ENCODE assay signal across 1 cellular context in the genomic region with DNA sequence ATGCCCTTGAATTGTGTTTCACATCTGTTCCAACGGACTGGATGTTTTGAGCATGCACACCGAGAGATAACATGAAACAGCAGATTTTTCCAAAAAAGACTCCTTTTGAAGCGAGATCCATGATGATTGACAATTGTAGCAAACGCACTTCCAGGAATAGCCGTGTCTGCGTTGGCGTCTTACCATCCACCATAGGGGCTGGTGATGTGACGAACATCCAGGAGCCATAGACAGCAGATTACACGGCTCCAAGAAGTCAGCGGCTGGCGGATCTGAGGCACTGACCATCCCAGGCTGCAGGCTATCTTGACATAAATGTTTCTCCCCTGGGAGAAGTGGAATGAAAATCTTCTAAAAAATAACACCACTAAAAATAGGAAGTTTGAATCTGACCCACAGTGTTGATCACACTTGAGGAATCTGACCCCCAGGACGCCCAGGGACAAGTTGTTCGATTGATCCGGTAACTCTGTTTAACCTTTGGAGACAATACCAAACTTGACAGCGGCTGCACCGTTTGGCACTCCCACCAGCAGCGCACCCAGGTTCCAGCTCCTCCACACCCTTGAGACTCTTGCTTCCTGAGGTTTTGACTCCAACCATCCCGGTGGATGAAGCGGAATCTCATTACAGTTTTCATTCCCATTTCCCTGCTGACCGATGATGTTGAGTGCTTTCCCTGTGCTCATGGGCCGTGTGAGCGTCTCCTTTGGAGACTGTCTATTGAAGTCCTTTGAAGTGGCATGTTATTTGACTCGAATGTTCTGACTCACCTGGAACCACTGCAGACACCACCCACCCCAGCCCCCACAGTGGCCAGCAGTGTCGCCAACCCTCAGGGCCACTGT.
TF ChIP-seq lines count a peak whose summit lies in the region.

No MANE protein-coding gene starts in this region.

TF ChIP-seq in WTC11, 78 proteins besides CTCF, POLR2A, EP300 and RAD21 (continued from another document):
- TF ChIP-seq, protein P1, sequence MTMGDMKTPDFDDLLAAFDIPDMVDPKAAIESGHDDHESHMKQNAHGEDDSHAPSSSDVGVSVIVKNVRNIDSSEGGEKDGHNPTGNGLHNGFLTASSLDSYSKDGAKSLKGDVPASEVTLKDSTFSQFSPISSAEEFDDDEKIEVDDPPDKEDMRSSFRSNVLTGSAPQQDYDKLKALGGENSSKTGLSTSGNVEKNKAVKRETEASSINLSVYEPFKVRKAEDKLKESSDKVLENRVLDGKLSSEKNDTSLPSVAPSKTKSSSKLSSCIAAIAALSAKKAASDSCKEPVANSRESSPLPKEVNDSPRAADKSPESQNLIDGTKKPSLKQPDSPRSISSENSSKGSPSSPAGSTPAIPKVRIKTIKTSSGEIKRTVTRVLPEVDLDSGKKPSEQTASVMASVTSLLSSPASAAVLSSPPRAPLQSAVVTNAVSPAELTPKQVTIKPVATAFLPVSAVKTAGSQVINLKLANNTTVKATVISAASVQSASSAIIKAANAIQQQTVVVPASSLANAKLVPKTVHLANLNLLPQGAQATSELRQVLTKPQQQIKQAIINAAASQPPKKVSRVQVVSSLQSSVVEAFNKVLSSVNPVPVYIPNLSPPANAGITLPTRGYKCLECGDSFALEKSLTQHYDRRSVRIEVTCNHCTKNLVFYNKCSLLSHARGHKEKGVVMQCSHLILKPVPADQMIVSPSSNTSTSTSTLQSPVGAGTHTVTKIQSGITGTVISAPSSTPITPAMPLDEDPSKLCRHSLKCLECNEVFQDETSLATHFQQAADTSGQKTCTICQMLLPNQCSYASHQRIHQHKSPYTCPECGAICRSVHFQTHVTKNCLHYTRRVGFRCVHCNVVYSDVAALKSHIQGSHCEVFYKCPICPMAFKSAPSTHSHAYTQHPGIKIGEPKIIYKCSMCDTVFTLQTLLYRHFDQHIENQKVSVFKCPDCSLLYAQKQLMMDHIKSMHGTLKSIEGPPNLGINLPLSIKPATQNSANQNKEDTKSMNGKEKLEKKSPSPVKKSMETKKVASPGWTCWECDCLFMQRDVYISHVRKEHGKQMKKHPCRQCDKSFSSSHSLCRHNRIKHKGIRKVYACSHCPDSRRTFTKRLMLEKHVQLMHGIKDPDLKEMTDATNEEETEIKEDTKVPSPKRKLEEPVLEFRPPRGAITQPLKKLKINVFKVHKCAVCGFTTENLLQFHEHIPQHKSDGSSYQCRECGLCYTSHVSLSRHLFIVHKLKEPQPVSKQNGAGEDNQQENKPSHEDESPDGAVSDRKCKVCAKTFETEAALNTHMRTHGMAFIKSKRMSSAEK (CRISPR knock-in tag; IDR thresholded peaks at IDR 0.05; ENCODE audit: borderline replicate concordance): no peak
- TF ChIP-seq, protein P2, sequence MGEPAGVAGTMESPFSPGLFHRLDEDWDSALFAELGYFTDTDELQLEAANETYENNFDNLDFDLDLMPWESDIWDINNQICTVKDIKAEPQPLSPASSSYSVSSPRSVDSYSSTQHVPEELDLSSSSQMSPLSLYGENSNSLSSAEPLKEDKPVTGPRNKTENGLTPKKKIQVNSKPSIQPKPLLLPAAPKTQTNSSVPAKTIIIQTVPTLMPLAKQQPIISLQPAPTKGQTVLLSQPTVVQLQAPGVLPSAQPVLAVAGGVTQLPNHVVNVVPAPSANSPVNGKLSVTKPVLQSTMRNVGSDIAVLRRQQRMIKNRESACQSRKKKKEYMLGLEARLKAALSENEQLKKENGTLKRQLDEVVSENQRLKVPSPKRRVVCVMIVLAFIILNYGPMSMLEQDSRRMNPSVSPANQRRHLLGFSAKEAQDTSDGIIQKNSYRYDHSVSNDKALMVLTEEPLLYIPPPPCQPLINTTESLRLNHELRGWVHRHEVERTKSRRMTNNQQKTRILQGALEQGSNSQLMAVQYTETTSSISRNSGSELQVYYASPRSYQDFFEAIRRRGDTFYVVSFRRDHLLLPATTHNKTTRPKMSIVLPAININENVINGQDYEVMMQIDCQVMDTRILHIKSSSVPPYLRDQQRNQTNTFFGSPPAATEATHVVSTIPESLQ (CRISPR knock-in tag; IDR thresholded peaks at IDR 0.05): no peak
- TF ChIP-seq TEAD1 (CRISPR knock-in tag; IDR thresholded peaks at IDR 0.05) (no peak), PRRX2 (CRISPR knock-in tag; IDR thresholded peaks at IDR 0.05) (no peak), ZNF232 (CRISPR knock-in tag; IDR thresholded peaks at IDR 0.05) (no peak), SP1 (CRISPR knock-in tag; conservative IDR thresholded peaks at IDR 0.05) (no peak), MYBL2 (CRISPR knock-in tag; IDR thresholded peaks at IDR 0.05) (no peak), MXD4 (CRISPR knock-in tag; IDR thresholded peaks at IDR 0.05; ENCODE audit: borderline replicate concordance) (no peak)
